In the genomic region with DNA sequence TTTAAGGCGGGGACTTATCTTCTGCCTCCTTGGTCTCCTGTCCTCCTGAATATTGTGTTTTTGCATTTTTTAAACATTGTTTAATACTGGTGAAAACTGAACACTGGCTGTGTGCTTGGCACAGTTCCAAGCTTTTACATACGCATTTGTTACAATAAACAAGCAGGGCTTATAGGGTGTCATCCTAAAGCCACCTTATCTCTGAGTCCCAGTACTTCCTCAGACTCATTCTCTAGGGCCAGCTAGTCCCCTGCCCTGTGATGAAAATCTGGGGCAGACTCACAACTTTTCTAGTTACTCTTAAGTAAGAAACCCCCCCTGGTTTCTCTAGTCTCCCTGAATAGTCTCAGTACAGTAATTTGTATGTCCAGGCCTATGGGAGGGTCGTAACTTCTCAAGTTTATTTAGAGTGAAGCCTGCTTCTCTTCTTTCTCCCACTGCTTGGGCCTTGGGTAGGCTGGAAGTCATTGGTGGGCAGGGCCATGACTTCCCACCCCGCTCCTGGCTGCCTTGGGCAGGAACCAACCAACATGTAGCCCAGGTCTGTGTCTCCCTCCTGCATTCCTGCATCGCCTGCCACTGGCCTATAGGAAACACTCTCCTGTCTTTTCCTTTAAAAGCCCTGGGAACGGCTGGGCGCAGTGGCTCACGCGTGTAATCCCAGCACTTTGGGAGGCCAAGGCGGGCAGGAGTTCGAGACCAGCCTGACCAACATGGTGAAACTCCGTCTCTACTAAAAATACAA, we compare ENCODE assay signal across 1 cellular context.
TF ChIP-seq lines count a peak whose summit lies in the region.

No MANE protein-coding gene starts in this region.

TF ChIP-seq in WTC11, 78 proteins besides CTCF, POLR2A, EP300 and RAD21 (continued from another document):
- TF ChIP-seq, protein P1, sequence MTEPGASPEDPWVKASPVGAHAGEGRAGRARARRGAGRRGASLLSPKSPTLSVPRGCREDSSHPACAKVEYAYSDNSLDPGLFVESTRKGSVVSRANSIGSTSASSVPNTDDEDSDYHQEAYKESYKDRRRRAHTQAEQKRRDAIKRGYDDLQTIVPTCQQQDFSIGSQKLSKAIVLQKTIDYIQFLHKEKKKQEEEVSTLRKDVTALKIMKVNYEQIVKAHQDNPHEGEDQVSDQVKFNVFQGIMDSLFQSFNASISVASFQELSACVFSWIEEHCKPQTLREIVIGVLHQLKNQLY (CRISPR knock-in tag; IDR thresholded peaks at IDR 0.05): no peak
- TF ChIP-seq, protein P2, sequence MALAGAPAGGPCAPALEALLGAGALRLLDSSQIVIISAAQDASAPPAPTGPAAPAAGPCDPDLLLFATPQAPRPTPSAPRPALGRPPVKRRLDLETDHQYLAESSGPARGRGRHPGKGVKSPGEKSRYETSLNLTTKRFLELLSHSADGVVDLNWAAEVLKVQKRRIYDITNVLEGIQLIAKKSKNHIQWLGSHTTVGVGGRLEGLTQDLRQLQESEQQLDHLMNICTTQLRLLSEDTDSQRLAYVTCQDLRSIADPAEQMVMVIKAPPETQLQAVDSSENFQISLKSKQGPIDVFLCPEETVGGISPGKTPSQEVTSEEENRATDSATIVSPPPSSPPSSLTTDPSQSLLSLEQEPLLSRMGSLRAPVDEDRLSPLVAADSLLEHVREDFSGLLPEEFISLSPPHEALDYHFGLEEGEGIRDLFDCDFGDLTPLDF (CRISPR knock-in tag; IDR thresholded peaks at IDR 0.05): no peak
- no peak for TF ChIP-seq SMAD4 (CRISPR knock-in tag; IDR thresholded peaks at IDR 0.05)
- TF ChIP-seq, protein P3, sequence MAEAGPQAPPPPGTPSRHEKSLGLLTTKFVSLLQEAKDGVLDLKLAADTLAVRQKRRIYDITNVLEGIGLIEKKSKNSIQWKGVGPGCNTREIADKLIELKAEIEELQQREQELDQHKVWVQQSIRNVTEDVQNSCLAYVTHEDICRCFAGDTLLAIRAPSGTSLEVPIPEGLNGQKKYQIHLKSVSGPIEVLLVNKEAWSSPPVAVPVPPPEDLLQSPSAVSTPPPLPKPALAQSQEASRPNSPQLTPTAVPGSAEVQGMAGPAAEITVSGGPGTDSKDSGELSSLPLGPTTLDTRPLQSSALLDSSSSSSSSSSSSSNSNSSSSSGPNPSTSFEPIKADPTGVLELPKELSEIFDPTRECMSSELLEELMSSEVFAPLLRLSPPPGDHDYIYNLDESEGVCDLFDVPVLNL (CRISPR knock-in tag; IDR thresholded peaks at IDR 0.05; ENCODE audit: borderline replicate concordance, low read depth): no peak
